Comparison of ENCODE assay signal across 24 cellular contexts in genomic region chr2:1713839-1714236, GRCh38. TPM values are rescaled to one million over a fixed set of nuclear protein-coding genes. Genes with fewer than 3 reads are reported as not detected.
DNase-seq lines count a peak whose midpoint lies in the region; ATAC-seq and TF ChIP-seq lines count a peak whose summit lies in the region.
"Had no signal": no experiment of that assay in that cellular context is flagged by ENCODE, and none has a peak within 500 bp of the region (broad histone marks: within the 10 kb centered on the region; RNA-seq: fewer than 3 reads in every experiment).

No MANE protein-coding gene starts in this region.

- H3K9me3 ChIP-seq in left ventricle myocardium inferior (replicated peaks) = no peaks in the 10 kb centered on the region
- H3K9me3 ChIP-seq in liver (ENCODE audit: control insufficient read depth in 4 of 4, low read length in 3 of 4) = no peaks in the 10 kb centered on the region
- no peaks in the 10 kb centered on the region for H3K9me3 ChIP-seq in gastrocnemius medialis
- H3K9me3 ChIP-seq in mammary epithelial cell (replicated peaks; ENCODE audit: insufficient read depth, low read length) = no peaks in the 10 kb centered on the region
- H3K9me3 ChIP-seq: adrenal gland, HAP-1, MG63, upper lobe of right lung had no signal

- in situ Hi-C loops in gastrocnemius medialis (cut with MboI; ENCODE audit: low sequenced_read_pairs in 4 of 4) (no loop called here), mammary epithelial cell (cut with MboI; ENCODE audit: low sequenced_read_pairs in 2 of 2) (no loop called here)

- ATAC-seq in left cardiac atrium (no peak), gastrocnemius medialis (no peak), omental fat pad (ENCODE audit: low FRiP score) (no peak)
- ATAC-seq: upper lobe of right lung had no signal

- TF ChIP-seq POLR2A in gastrocnemius medialis (IDR thresholded peaks at IDR 0.05) = no peak

- no peaks in the 10 kb centered on the region for H4K20me1 ChIP-seq in mammary epithelial cell (ENCODE audit: insufficient read depth, low read length)

- dilution Hi-C loops in mammary epithelial cell (cut with HindIII; ENCODE audit: low sequenced_read_pairs) = no loop called here

- H3K4me1 ChIP-seq in left ventricle myocardium inferior = peaks cover 76% of the 10 kb centered on the region
- peaks cover 0 to 3% (median 0%) of the 10 kb centered on the region in 4 donors for H3K4me1 ChIP-seq in liver (ENCODE audit: control insufficient read depth in 4 of 4, insufficient read depth in 4 of 4, low read length in 3 of 4)
- peaks cover 29 to 36% of the 10 kb centered on the region in 2 donors for H3K4me1 ChIP-seq in gastrocnemius medialis
- peaks cover 28% of the 10 kb centered on the region for H3K4me1 ChIP-seq in mammary epithelial cell (ENCODE audit: insufficient read depth, low read length)
- H3K4me1 ChIP-seq: HAP-1, upper lobe of right lung had no signal

- no peak for DNase-seq in left ventricle myocardium inferior
- no peak for DNase-seq in left cardiac atrium
- DNase-seq in gastrocnemius medialis = no peak
- DNase-seq in 8988T = no peak
- no peak for DNase-seq in mammary epithelial cell
- no peak for DNase-seq in omental fat pad (ENCODE audit: low spot score)
- no peak for DNase-seq in posterior vena cava (ENCODE audit: low spot score)
- DNase-seq: activated CD4-positive, alpha-beta memory T cell treated with anti-CD3 and anti-CD28 coated beads, Interleukin-2, amount 10 ng/mL, durations not matched to agents 7 days and 5 days; activated CD8-positive, alpha-beta memory T cell treated with anti-CD3 and anti-CD28 coated beads, Interleukin-2, amount 50 U/mL, for 4 hours; activated naive CD4-positive, alpha-beta T cell treated with Interleukin-2 at 50 U/mL for 16 hours; adrenal gland; DMS153; hippocampal formation; MG63; NCI-H1417; NCI-H2029; NCI-H524 treated with DMSO at 0.1 percent for 48 hours; OCI-M1; stimulated activated CD4-positive, alpha-beta T cell treated with anti-CD3 and anti-CD28 coated beads, Interleukin-4, amount 100 ng/mL, for 24 hours; substantia nigra; upper lobe of right lung had no signal

- peak overlapping the region; percentile 79 for H3K27ac ChIP-seq in left ventricle myocardium inferior (replicated peaks)
- H3K27ac ChIP-seq in liver (ENCODE audit: low read depth in 1 of 2, low read length in 2 of 2) = peak overlapping the region; percentile 56 to 73
- peak overlapping the region in 3 of 4 donors; percentile 60 to 73 (median 71) for H3K27ac ChIP-seq in gastrocnemius medialis
- no peak overlapping the region for H3K27ac ChIP-seq in mammary epithelial cell (ENCODE audit: insufficient read depth, low read depth, low read length)
- H3K27ac ChIP-seq: KMS-11, upper lobe of right lung had no signal

- no peaks in the 10 kb centered on the region for H3K27me3 ChIP-seq in left ventricle myocardium inferior (ENCODE audit: low read depth)
- H3K27me3 ChIP-seq in liver (ENCODE audit: control insufficient read depth in 4 of 4, insufficient read depth in 4 of 4, low read length in 3 of 4) = no peaks in the 10 kb centered on the region
- H3K27me3 ChIP-seq in gastrocnemius medialis = peaks cover 0 to 7% (median 0%) of the 10 kb centered on the region in 3 donors
- no peaks in the 10 kb centered on the region for H3K27me3 ChIP-seq in mammary epithelial cell (ENCODE audit: insufficient read depth, low read length)
- H3K27me3 ChIP-seq: adrenal gland, MG63, upper lobe of right lung had no signal

- TF ChIP-seq CTCF in left ventricle myocardium inferior (IDR thresholded peaks at IDR 0.05; ENCODE audit: borderline replicate concordance) (no peak), liver (IDR thresholded peaks at IDR 0.05; ENCODE audit: low read depth, low read length, missing input control) (no peak), gastrocnemius medialis (IDR thresholded peaks at IDR 0.05 in 4 of 5, conservative IDR thresholded peaks at IDR 0.05 in 1 of 5) (no peak), mammary epithelial cell (conservative IDR thresholded peaks at IDR 0.05 in 1 of 2, IDR thresholded peaks at IDR 0.05 in 1 of 2; ENCODE audit: extremely low read depth in 1 of 2, insufficient read depth in 1 of 2, low read depth in 1 of 2, low read length in 2 of 2) (no peak), omental fat pad (IDR thresholded peaks at IDR 0.05) (no peak)

- H3K4me3 ChIP-seq in left ventricle myocardium inferior = no peak overlapping the region
- H3K4me3 ChIP-seq in liver (ENCODE audit: low read depth in 1 of 3, low read length in 3 of 3) = no peak overlapping the region
- H3K4me3 ChIP-seq in gastrocnemius medialis = no peak overlapping the region
- no peak overlapping the region for H3K4me3 ChIP-seq in mammary epithelial cell (replicated peaks in 1 of 3; ENCODE audit: insufficient read depth in 1 of 3, low read depth in 2 of 3, low read length in 3 of 3)
- H3K4me3 ChIP-seq: adrenal gland, HAP-1, MG63, upper lobe of right lung had no signal

- H3K79me2 ChIP-seq in mammary epithelial cell (ENCODE audit: insufficient read depth, low read length) = peaks cover 83% of the 10 kb centered on the region

- CTCF ChIA-PET in mammary epithelial cell (lab: Charles Lee; ENCODE audit: low non-redundant PET) = no interaction called here

- no TSS peak for BruUV-seq in mammary epithelial cell (replicated peaks; lab: Mats Ljungman, UMichigan)

- no peak overlapping the region for H2AFZ ChIP-seq in mammary epithelial cell (ENCODE audit: low read depth, low read length)

- H3K9ac ChIP-seq in liver (ENCODE audit: low read depth in 1 of 2, low read length in 2 of 2) (no peak overlapping the region), mammary epithelial cell (ENCODE audit: insufficient read depth, low read length) (no peak overlapping the region)
- H3K9ac ChIP-seq: KMS-11 had no signal

- intact Hi-C loops in left ventricle myocardium inferior (cut with micrococcal nuclease) (no loop called here), left cardiac atrium (cut with DNase I) (no loop called here), gastrocnemius medialis (cut with DNase I; ENCODE audit: low total_unique reads) (no loop called here), mammary epithelial cell (cut with micrococcal nuclease) (no loop called here), posterior vena cava (cut with DNase I) (no loop called here)

- whole genome bisulfite sequencing in liver = 83% methylated on average over 10 of the region's 10 CpGs
- 94% methylated on average over 8 of the region's 10 CpGs for WGBS in mammary epithelial cell (ENCODE audit: low coverage, missing lambda C conversion rate)

- H3K36me3 ChIP-seq in left ventricle myocardium inferior (no peaks in the 10 kb centered on the region), liver (ENCODE audit: control insufficient read depth in 4 of 4, insufficient read depth in 3 of 4, low read depth in 1 of 4, low read length in 3 of 4) (no peaks in the 10 kb centered on the region), gastrocnemius medialis (no peaks in the 10 kb centered on the region), mammary epithelial cell (ENCODE audit: insufficient read depth, low read length) (no peaks in the 10 kb centered on the region)
- H3K36me3 ChIP-seq: adrenal gland, HAP-1, upper lobe of right lung had no signal

- no peak for TF ChIP-seq RAD21 in liver (IDR thresholded peaks at IDR 0.05)

- H3K4me2 ChIP-seq in mammary epithelial cell (ENCODE audit: insufficient read depth, low read depth, low read length) = no peak overlapping the region
- H3K4me2 ChIP-seq: KMS-11 had no signal

TF ChIP-seq in liver, 16 proteins besides CTCF, POLR2A, EP300 and RAD21:
- no peak for TF ChIP-seq REST (IDR thresholded peaks at IDR 0.05)
- no peak for TF ChIP-seq NR2F2 (IDR thresholded peaks at IDR 0.05)
- no peak for TF ChIP-seq EGR1 (IDR thresholded peaks at IDR 0.05; ENCODE audit: low read depth in 2 of 2)
- TF ChIP-seq YY1 (IDR thresholded peaks at IDR 0.05) = no peak
- TF ChIP-seq HNF4A (conservative IDR thresholded peaks at IDR 0.05) = no peak
- no peak for TF ChIP-seq GABPA (IDR thresholded peaks at IDR 0.05 in 1 of 2, conservative IDR thresholded peaks at IDR 0.05 in 1 of 2)
- no peak for TF ChIP-seq TAF1 (conservative IDR thresholded peaks at IDR 0.05)
- TF ChIP-seq FOXA2 (IDR thresholded peaks at IDR 0.05) = no peak

RNA-seq across cellular contexts. Expression of gene PXDN, which starts 30.5 kb away (rescaled TPM):
- total RNA-seq in left ventricle myocardium inferior (15.7 TPM), left cardiac atrium (10 to 100 TPM; 34.8 to 46.0 TPM), liver (10 to 100 TPM; 19.1 to 21.5 TPM), gastrocnemius medialis (10 to 100 TPM in 2 of 4 donors, 1 to 10 TPM in 2; 7.8 to 13.4 (median 10.3) TPM), mammary epithelial cell (100 to 1,000 TPM in 1 of 2 donors, 10 to 100 TPM in 1; 99.8 to 103 TPM), omental fat pad (100 to 1,000 TPM in 2 of 4 donors, 10 to 100 TPM in 2; 81.2 to 228 (median 112) TPM), posterior vena cava (10 to 100 TPM; 75.3 to 85.8 TPM)
- polyA plus RNA-seq in liver (10 to 100 TPM in 1 of 2 donors, 1 to 10 TPM in 1; 4.2 to 14.7 TPM), mammary epithelial cell (99.0 TPM)
- polyA minus RNA-seq in mammary epithelial cell = 120 TPM
- total RNA-seq: activated CD4-positive, alpha-beta memory T cell treated with anti-CD3 and anti-CD28 coated beads, Interleukin-2, amount 10 ng/mL, durations not matched to agents 7 days and 5 days had no signal
